Comparison of ENCODE assay signal across 8 cellular contexts in the genomic region with DNA sequence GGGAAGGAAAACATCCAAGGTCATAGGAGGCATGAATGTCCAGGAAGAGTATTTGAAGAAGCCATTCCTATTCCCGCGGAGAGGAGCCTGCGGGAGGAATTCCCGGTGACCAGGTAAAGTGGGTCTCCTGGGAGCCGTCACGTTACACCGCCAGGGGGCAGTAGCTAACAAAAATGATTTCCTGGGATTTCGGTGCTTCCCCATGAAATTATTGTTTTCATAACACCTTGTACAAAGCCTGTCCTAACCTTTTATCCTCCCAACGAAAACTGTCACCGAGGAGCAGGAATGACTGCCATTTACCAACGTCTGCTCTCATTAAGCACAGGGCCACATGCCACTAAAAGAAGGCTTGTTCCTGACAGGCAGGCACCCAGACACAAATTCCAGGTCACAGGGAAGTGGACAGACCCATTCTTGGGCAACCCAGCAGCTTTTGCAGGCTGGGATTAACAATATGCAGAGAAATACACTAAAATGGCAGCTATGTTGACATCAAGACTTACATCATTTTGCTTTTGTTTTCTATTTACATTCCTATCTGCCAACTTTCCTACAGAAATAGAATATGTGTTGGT. TPM values are rescaled to one million over a fixed set of nuclear protein-coding genes. Genes with fewer than 3 reads are reported as not detected.
A peak's percentile ranks its signal among the peaks of the same experiment; 100 is the strongest.
DNase-seq lines count a peak whose midpoint lies in the region; ATAC-seq, FAIRE-seq and TF ChIP-seq lines count a peak whose summit lies in the region.

No MANE protein-coding gene starts in this region.

- H3K9me3 ChIP-seq in endothelial cell of umbilical vein (replicated peaks; ENCODE audit: control insufficient read depth, insufficient read depth, low read length) = no peaks in the 10 kb centered on the region
- no peaks in the 10 kb centered on the region for H3K9me3 ChIP-seq in muscle layer of colon (ENCODE audit: low read length)

- DNase-seq in Daoy (ENCODE audit: low read depth) (peak; percentile 44), NCI-H1105 treated with DMSO at 0.1 percent for 48 hours (lab: John Stamatoyannopoulos, UW) (peak; percentile 32), endothelial cell of umbilical vein (ENCODE audit: low read depth, low spot score) (peak; percentile 30)

- no peaks in the 10 kb centered on the region for H4K20me1 ChIP-seq in endothelial cell of umbilical vein (replicated peaks; ENCODE audit: control insufficient read depth, extremely low read depth, insufficient read depth, low read length)

- no peaks in the 10 kb centered on the region for H3K79me2 ChIP-seq in endothelial cell of umbilical vein (ENCODE audit: control insufficient read depth, insufficient read depth, low read length)

- H3K36me3 ChIP-seq in endothelial cell of umbilical vein (ENCODE audit: control insufficient read depth in 2 of 2, extremely low read depth in 1 of 2, insufficient read depth in 2 of 2, low read length in 2 of 2) (peaks cover 2 to 26% of the 10 kb centered on the region in 2 experiments), muscle layer of colon (ENCODE audit: insufficient read depth, low read length) (peaks cover 21% of the 10 kb centered on the region)

- FAIRE-seq in endothelial cell of umbilical vein (lab: Jason Lieb, UNC) = peak; percentile 56

- no peak overlapping the region for H3K9ac ChIP-seq in endothelial cell of umbilical vein (replicated peaks; ENCODE audit: extremely low read depth, insufficient read depth, low read length)
- H3K9ac ChIP-seq in muscle layer of colon (ENCODE audit: low read length) = peak overlapping the region; percentile 2

- H3K4me2 ChIP-seq in endothelial cell of umbilical vein (ENCODE audit: insufficient read depth, low read length) = no peak overlapping the region

- intact Hi-C loops in endothelial cell of umbilical vein (cut with micrococcal nuclease) = loop anchor here (1.0 to 5.0 kb wide), 4 partner anchors 28 to 488 kb away; a partner anchor contains a TSS

- H3K9me1 ChIP-seq in endothelial cell of umbilical vein (replicated peaks; ENCODE audit: control insufficient read depth, extremely low read depth, insufficient read depth, low read length) = no peaks in the 10 kb centered on the region

- dilution Hi-C loops in endothelial cell of umbilical vein (cut with MboI; ENCODE audit: extremely low pct_ligation_motif_present, low sequenced_read_pairs) = no loop called here

- peaks cover 17% of the 10 kb centered on the region for H3K4me1 ChIP-seq in endothelial cell of umbilical vein (ENCODE audit: control insufficient read depth, extremely low read depth, insufficient read depth, low read length)
- peaks cover 28% of the 10 kb centered on the region for H3K4me1 ChIP-seq in muscle layer of colon (ENCODE audit: insufficient read depth, low read length)

- TF ChIP-seq CTCF in endothelial cell of umbilical vein (IDR thresholded peaks at IDR 0.05; ENCODE audit: extremely low read depth in 1 of 2, insufficient read depth in 1 of 2, low read depth in 1 of 2, low read length in 2 of 2) = peak; percentile 60 to 77

- ATAC-seq in HG03045 (IDR thresholded peaks at IDR 0.05; ENCODE audit: unreplicated experiment) (no peak), HG02870 (IDR thresholded peaks at IDR 0.05; ENCODE audit: unreplicated experiment) (no peak), GM18870 (IDR thresholded peaks at IDR 0.05; ENCODE audit: unreplicated experiment) (no peak), GM18502 (IDR thresholded peaks at IDR 0.05; ENCODE audit: poor library complexity, unreplicated experiment) (no peak)

- BruUV-seq in endothelial cell of umbilical vein (replicated peaks; lab: Mats Ljungman, UMichigan) = no TSS peak

- POLR2A ChIA-PET in endothelial cell of umbilical vein (lab: Charles Lee) = no interaction called here

- H3K27me3 ChIP-seq in endothelial cell of umbilical vein (ENCODE audit: control insufficient read depth in 2 of 2, insufficient read depth in 2 of 2, low read length in 2 of 2) (no peaks in the 10 kb centered on the region), muscle layer of colon (ENCODE audit: control insufficient read depth in 1 of 2, insufficient read depth in 2 of 2, low read length in 2 of 2) (no peaks in the 10 kb centered on the region)

- no peak for TF ChIP-seq POLR2A in endothelial cell of umbilical vein (IDR thresholded peaks at IDR 0.05; ENCODE audit: low read depth, low read length)

- no peak overlapping the region for H2AFZ ChIP-seq in endothelial cell of umbilical vein (ENCODE audit: low read depth, low read length)

- H3K4me3 ChIP-seq in endothelial cell of umbilical vein (replicated peaks in 1 of 3; ENCODE audit: insufficient read depth in 1 of 3, low read depth in 1 of 3, low read length in 3 of 3) (no peak overlapping the region), muscle layer of colon (ENCODE audit: low read depth in 1 of 2, low read length in 2 of 2) (no peak overlapping the region)

- CTCF ChIA-PET in endothelial cell of umbilical vein (lab: Charles Lee) = interaction anchor here (0.7 to 6.3 kb wide), 24 partner anchors 8 to 347 kb away, joined by 3 to 113 read pairs (median 5); a partner anchor contains a TSS

- no peak overlapping the region for H3K27ac ChIP-seq in endothelial cell of umbilical vein (ENCODE audit: insufficient read depth, low read depth, low read length)
- peak overlapping the region; percentile 60 for H3K27ac ChIP-seq in muscle layer of colon (ENCODE audit: low read depth, low read length)

TF ChIP-seq in endothelial cell of umbilical vein, 7 proteins besides CTCF, POLR2A, EP300 and RAD21:
- TF ChIP-seq FOS (IDR thresholded peaks at IDR 0.05; ENCODE audit: borderline replicate concordance, insufficient read depth, low read length) (no peak), JUN (IDR thresholded peaks at IDR 0.05; ENCODE audit: borderline replicate concordance, insufficient read depth, insufficient read length, low read depth) (no peak), EZH2 (IDR thresholded peaks at IDR 0.05; ENCODE audit: borderline replicate concordance, low read depth, low read length, severe bottlenecking) (no peak), MYC (IDR thresholded peaks at IDR 0.05; ENCODE audit: low read depth, low read length) (no peak), POLR2AphosphoS5 (IDR thresholded peaks at IDR 0.05; ENCODE audit: insufficient read depth, low read depth, low read length) (no peak), GATA2 (IDR thresholded peaks at IDR 0.05; ENCODE audit: insufficient read depth, insufficient read length, low read depth, low read length) (no peak)
- TF ChIP-seq, protein P1, sequence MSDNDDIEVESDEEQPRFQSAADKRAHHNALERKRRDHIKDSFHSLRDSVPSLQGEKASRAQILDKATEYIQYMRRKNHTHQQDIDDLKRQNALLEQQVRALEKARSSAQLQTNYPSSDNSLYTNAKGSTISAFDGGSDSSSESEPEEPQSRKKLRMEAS (IDR thresholded peaks at IDR 0.05; ENCODE audit: insufficient read depth, insufficient read length) = no peak

RNA-seq across cellular contexts. Expression of a gene that starts 41.2 kb away (rescaled TPM):
- 159 and 213 TPM in 2 replicates for total RNA-seq in Daoy (2014; rRNA removed; shearing (Covaris generic))
- total RNA-seq in endothelial cell of umbilical vein = 105 and 107 TPM in 2 replicates
- polyA plus RNA-seq in endothelial cell of umbilical vein = 70.0 and 98.4 TPM in 2 replicates
- 119 and 131 TPM in 2 replicates for polyA plus RNA-seq in endothelial cell of umbilical vein (2011; cell fraction: cytosol; rRNA removed)
- polyA plus RNA-seq in endothelial cell of umbilical vein (2011; cell fraction: nucleus; rRNA removed) = 54.4 and 74.6 TPM in 2 replicates
- polyA plus RNA-seq in endothelial cell of umbilical vein (2012) = 159 and 194 TPM in 2 replicates
- polyA minus RNA-seq in endothelial cell of umbilical vein = 47.3 and 62.3 TPM in 2 replicates
- polyA minus RNA-seq in endothelial cell of umbilical vein (2011; cell fraction: cytosol; rRNA and poly(A)+ RNA removed) = 27.0 TPM
- 8.8 and 14.3 TPM in 2 replicates for polyA minus RNA-seq in endothelial cell of umbilical vein (2011; cell fraction: nucleus; rRNA and poly(A)+ RNA removed)
